Comparison of ENCODE assay signal across 1 cellular context in the genomic region with DNA sequence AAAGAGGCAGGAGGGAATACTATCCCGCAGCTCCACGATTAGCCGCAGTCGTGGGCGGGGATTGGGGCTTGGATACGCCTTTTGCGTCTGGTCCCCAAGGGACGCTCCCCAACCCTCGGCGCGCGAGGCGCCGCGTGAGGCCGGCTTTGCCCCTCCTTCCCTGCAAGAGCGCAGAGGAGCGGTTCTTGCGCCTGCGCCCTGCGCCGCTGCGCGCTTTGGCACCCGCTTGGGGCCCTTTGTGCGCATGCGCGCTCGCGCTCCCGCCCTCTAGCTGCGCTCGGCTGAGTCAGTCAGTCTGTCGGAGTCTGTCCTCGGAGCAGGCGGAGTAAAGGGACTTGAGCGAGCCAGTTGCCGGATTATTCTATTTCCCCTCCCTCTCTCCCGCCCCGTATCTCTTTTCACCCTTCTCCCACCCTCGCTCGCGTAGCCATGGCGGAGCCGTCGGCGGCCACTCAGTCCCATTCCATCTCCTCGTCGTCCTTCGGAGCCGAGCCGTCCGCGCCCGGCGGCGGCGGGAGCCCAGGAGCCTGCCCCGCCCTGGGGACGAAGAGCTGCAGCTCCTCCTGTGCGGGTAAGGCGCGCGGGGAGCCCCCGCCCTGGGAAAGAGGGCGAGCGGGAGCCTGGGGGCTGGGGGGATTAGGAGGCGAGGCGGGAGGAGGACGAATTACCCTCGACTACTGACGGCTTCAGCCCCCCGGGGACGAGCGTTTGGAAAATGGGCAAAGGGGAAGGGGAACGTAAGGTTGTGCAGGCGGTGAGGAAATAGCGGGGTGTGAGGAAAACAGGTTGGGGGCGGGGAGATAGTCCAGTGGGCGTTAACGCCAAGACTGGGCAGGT.
A peak's percentile ranks its signal among the peaks of the same experiment; 100 is the strongest.
TF ChIP-seq lines count a peak whose summit lies in the region.

A gene with protein sequence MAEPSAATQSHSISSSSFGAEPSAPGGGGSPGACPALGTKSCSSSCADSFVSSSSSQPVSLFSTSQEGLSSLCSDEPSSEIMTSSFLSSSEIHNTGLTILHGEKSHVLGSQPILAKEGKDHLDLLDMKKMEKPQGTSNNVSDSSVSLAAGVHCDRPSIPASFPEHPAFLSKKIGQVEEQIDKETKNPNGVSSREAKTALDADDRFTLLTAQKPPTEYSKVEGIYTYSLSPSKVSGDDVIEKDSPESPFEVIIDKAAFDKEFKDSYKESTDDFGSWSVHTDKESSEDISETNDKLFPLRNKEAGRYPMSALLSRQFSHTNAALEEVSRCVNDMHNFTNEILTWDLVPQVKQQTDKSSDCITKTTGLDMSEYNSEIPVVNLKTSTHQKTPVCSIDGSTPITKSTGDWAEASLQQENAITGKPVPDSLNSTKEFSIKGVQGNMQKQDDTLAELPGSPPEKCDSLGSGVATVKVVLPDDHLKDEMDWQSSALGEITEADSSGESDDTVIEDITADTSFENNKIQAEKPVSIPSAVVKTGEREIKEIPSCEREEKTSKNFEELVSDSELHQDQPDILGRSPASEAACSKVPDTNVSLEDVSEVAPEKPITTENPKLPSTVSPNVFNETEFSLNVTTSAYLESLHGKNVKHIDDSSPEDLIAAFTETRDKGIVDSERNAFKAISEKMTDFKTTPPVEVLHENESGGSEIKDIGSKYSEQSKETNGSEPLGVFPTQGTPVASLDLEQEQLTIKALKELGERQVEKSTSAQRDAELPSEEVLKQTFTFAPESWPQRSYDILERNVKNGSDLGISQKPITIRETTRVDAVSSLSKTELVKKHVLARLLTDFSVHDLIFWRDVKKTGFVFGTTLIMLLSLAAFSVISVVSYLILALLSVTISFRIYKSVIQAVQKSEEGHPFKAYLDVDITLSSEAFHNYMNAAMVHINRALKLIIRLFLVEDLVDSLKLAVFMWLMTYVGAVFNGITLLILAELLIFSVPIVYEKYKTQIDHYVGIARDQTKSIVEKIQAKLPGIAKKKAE (plus strand): TSS at position 293 of the 837 bp plus-strand sequence. CDS start 137 bp downstream, at position 430.

TF ChIP-seq in H1, 55 proteins besides CTCF, POLR2A, EP300 and RAD21 (continues in another document):
- TF ChIP-seq HDAC6 (IDR thresholded peaks at IDR 0.05; ENCODE audit: low read depth, low read length) (no peak), JUN (IDR thresholded peaks at IDR 0.05; ENCODE audit: low read depth, low read length) (no peak), ZNF274 (IDR thresholded peaks at IDR 0.05; ENCODE audit: borderline replicate concordance, extremely low read depth, low read length) (no peak), SIX5 (IDR thresholded peaks at IDR 0.05; ENCODE audit: low read depth, low read length) (no peak), EZH2 (IDR thresholded peaks at IDR 0.05; ENCODE audit: low read depth, low read length, severe bottlenecking) (no peak), SP1 (IDR thresholded peaks at IDR 0.05; ENCODE audit: low read depth, low read length) (0 out of 2 replicates have a peak, but pooled peaks have one; percentile 32), GABPA (IDR thresholded peaks at IDR 0.05; ENCODE audit: borderline replicate concordance, insufficient read depth, low read length) (no peak), JUND (IDR thresholded peaks at IDR 0.05; ENCODE audit: low read length) (no peak), SP4 (IDR thresholded peaks at IDR 0.05; ENCODE audit: low read length) (no peak), POLR2AphosphoS5 (IDR thresholded peaks at IDR 0.05; ENCODE audit: low read depth, low read length) (peak; percentile 86), CTBP2 (IDR thresholded peaks at IDR 0.05; ENCODE audit: borderline replicate concordance, insufficient read depth, insufficient read length, low read length) (no peak), NRF1 (IDR thresholded peaks at IDR 0.05; ENCODE audit: low read depth, low read length) (peak; percentile 90), SUZ12 (IDR thresholded peaks at IDR 0.05; ENCODE audit: low read length) (no peak), RNF2 (IDR thresholded peaks at IDR 0.05; ENCODE audit: borderline replicate concordance, low read depth, low read length, missing control alignments, poor library complexity, severe bottlenecking) (no peak), ASH2L (IDR thresholded peaks at IDR 0.05; ENCODE audit: low read length) (peak; percentile 90), SP2 (IDR thresholded peaks at IDR 0.05; ENCODE audit: low read length) (no peak), FOSL1 (IDR thresholded peaks at IDR 0.05; ENCODE audit: insufficient read depth, low read depth, low read length) (no peak), NANOG (IDR thresholded peaks at IDR 0.05; ENCODE audit: insufficient read depth, low read depth, low read length, poor library complexity, severe bottlenecking) (no peak), KDM1A (IDR thresholded peaks at IDR 0.05; ENCODE audit: borderline replicate concordance, low read length) (no peak), CHD2 (IDR thresholded peaks at IDR 0.05; ENCODE audit: low read length) (no peak), SIN3A (conservative IDR thresholded peaks at IDR 0.05 in 1 of 2, IDR thresholded peaks at IDR 0.05 in 1 of 2; ENCODE audit: low read depth in 1 of 2, low read length in 2 of 2) (peak; percentile 12 to 38; a peak in 1 of 4 replicates), CHD1 (IDR thresholded peaks at IDR 0.05; ENCODE audit: low read depth, low read length) (no peak), PHF8 (conservative IDR thresholded peaks at IDR 0.05; ENCODE audit: low read depth, low read length) (peak; percentile 83), SAP30 (IDR thresholded peaks at IDR 0.05; ENCODE audit: insufficient read depth, insufficient replicate concordance, low read length) (no peak), BCL11A (IDR thresholded peaks at IDR 0.05; ENCODE audit: low read depth in 2 of 2, low read length in 2 of 2) (no peak), YY1 (IDR thresholded peaks at IDR 0.05; ENCODE audit: low read depth, low read length) (no peak), TEAD4 (IDR thresholded peaks at IDR 0.05; ENCODE audit: low read depth, low read length) (peak; percentile 78), HDAC2 (IDR thresholded peaks at IDR 0.05; ENCODE audit: borderline replicate concordance in 1 of 2, low read depth in 2 of 2, low read length in 2 of 2) (peak in 1 of 2 experiments; percentile 9; a peak in 1 of 4 replicates), EGR1 (IDR thresholded peaks at IDR 0.05; ENCODE audit: borderline replicate concordance, low read depth, low read length) (no peak), POU5F1 (IDR thresholded peaks at IDR 0.05; ENCODE audit: low read depth, low read length) (no peak), CEBPB (IDR thresholded peaks at IDR 0.05; ENCODE audit: low read depth, low read length) (no peak), BACH1 (IDR thresholded peaks at IDR 0.05; ENCODE audit: low read length) (no peak), KDM4A (IDR thresholded peaks at IDR 0.05; ENCODE audit: low read depth, low read length, severe bottlenecking) (peak; percentile 42), BRCA1 (IDR thresholded peaks at IDR 0.05; ENCODE audit: low read depth, low read length) (no peak), MAFK (IDR thresholded peaks at IDR 0.05; ENCODE audit: low read depth, low read length) (no peak), SRF (IDR thresholded peaks at IDR 0.05; ENCODE audit: low read depth, low read length) (no peak), TAF7 (optimal IDR thresholded peaks at IDR 0.05; ENCODE audit: borderline replicate concordance, low read depth, low read length) (peak; percentile 89), GTF2F1 (IDR thresholded peaks at IDR 0.05; ENCODE audit: borderline replicate concordance, low read depth, low read length) (no peak), RFX5 (IDR thresholded peaks at IDR 0.05; ENCODE audit: borderline replicate concordance, low read depth, low read length) (no peak), KDM5A (IDR thresholded peaks at IDR 0.05; ENCODE audit: low read length) (no peak), CBX5 (IDR thresholded peaks at IDR 0.05; ENCODE audit: low read depth, low read length) (no peak)
- TF ChIP-seq, protein P1, sequence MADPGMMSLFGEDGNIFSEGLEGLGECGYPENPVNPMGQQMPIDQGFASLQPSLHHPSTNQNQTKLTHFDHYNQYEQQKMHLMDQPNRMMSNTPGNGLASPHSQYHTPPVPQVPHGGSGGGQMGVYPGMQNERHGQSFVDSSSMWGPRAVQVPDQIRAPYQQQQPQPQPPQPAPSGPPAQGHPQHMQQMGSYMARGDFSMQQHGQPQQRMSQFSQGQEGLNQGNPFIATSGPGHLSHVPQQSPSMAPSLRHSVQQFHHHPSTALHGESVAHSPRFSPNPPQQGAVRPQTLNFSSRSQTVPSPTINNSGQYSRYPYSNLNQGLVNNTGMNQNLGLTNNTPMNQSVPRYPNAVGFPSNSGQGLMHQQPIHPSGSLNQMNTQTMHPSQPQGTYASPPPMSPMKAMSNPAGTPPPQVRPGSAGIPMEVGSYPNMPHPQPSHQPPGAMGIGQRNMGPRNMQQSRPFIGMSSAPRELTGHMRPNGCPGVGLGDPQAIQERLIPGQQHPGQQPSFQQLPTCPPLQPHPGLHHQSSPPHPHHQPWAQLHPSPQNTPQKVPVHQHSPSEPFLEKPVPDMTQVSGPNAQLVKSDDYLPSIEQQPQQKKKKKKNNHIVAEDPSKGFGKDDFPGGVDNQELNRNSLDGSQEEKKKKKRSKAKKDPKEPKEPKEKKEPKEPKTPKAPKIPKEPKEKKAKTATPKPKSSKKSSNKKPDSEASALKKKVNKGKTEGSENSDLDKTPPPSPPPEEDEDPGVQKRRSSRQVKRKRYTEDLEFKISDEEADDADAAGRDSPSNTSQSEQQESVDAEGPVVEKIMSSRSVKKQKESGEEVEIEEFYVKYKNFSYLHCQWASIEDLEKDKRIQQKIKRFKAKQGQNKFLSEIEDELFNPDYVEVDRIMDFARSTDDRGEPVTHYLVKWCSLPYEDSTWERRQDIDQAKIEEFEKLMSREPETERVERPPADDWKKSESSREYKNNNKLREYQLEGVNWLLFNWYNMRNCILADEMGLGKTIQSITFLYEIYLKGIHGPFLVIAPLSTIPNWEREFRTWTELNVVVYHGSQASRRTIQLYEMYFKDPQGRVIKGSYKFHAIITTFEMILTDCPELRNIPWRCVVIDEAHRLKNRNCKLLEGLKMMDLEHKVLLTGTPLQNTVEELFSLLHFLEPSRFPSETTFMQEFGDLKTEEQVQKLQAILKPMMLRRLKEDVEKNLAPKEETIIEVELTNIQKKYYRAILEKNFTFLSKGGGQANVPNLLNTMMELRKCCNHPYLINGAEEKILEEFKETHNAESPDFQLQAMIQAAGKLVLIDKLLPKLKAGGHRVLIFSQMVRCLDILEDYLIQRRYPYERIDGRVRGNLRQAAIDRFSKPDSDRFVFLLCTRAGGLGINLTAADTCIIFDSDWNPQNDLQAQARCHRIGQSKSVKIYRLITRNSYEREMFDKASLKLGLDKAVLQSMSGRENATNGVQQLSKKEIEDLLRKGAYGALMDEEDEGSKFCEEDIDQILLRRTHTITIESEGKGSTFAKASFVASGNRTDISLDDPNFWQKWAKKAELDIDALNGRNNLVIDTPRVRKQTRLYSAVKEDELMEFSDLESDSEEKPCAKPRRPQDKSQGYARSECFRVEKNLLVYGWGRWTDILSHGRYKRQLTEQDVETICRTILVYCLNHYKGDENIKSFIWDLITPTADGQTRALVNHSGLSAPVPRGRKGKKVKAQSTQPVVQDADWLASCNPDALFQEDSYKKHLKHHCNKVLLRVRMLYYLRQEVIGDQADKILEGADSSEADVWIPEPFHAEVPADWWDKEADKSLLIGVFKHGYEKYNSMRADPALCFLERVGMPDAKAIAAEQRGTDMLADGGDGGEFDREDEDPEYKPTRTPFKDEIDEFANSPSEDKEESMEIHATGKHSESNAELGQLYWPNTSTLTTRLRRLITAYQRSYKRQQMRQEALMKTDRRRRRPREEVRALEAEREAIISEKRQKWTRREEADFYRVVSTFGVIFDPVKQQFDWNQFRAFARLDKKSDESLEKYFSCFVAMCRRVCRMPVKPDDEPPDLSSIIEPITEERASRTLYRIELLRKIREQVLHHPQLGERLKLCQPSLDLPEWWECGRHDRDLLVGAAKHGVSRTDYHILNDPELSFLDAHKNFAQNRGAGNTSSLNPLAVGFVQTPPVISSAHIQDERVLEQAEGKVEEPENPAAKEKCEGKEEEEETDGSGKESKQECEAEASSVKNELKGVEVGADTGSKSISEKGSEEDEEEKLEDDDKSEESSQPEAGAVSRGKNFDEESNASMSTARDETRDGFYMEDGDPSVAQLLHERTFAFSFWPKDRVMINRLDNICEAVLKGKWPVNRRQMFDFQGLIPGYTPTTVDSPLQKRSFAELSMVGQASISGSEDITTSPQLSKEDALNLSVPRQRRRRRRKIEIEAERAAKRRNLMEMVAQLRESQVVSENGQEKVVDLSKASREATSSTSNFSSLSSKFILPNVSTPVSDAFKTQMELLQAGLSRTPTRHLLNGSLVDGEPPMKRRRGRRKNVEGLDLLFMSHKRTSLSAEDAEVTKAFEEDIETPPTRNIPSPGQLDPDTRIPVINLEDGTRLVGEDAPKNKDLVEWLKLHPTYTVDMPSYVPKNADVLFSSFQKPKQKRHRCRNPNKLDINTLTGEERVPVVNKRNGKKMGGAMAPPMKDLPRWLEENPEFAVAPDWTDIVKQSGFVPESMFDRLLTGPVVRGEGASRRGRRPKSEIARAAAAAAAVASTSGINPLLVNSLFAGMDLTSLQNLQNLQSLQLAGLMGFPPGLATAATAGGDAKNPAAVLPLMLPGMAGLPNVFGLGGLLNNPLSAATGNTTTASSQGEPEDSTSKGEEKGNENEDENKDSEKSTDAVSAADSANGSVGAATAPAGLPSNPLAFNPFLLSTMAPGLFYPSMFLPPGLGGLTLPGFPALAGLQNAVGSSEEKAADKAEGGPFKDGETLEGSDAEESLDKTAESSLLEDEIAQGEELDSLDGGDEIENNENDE (IDR thresholded peaks at IDR 0.05; ENCODE audit: insufficient replicate concordance, low read length) = no peak
- TF ChIP-seq, protein P2, sequence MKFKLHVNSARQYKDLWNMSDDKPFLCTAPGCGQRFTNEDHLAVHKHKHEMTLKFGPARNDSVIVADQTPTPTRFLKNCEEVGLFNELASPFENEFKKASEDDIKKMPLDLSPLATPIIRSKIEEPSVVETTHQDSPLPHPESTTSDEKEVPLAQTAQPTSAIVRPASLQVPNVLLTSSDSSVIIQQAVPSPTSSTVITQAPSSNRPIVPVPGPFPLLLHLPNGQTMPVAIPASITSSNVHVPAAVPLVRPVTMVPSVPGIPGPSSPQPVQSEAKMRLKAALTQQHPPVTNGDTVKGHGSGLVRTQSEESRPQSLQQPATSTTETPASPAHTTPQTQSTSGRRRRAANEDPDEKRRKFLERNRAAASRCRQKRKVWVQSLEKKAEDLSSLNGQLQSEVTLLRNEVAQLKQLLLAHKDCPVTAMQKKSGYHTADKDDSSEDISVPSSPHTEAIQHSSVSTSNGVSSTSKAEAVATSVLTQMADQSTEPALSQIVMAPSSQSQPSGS (IDR thresholded peaks at IDR 0.05; ENCODE audit: low read length) = no peak
- TF ChIP-seq, protein P3, sequence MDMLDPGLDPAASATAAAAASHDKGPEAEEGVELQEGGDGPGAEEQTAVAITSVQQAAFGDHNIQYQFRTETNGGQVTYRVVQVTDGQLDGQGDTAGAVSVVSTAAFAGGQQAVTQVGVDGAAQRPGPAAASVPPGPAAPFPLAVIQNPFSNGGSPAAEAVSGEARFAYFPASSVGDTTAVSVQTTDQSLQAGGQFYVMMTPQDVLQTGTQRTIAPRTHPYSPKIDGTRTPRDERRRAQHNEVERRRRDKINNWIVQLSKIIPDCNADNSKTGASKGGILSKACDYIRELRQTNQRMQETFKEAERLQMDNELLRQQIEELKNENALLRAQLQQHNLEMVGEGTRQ (IDR thresholded peaks at IDR 0.05; ENCODE audit: low read length) = no peak
- TF ChIP-seq, protein P4, sequence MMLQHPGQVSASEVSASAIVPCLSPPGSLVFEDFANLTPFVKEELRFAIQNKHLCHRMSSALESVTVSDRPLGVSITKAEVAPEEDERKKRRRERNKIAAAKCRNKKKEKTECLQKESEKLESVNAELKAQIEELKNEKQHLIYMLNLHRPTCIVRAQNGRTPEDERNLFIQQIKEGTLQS (IDR thresholded peaks at IDR 0.05; ENCODE audit: insufficient read depth, low read depth, low read length) = no peak
- TF ChIP-seq, protein P5, sequence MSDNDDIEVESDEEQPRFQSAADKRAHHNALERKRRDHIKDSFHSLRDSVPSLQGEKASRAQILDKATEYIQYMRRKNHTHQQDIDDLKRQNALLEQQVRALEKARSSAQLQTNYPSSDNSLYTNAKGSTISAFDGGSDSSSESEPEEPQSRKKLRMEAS (IDR thresholded peaks at IDR 0.05) = peak; percentile 52
